Comparison of ENCODE assay signal across 23 cellular contexts in genomic region chr1:116153692-116154031, GRCh38. TPM values are rescaled to one million over a fixed set of nuclear protein-coding genes. Genes with fewer than 3 reads are reported as not detected.
"Had no signal": no experiment of that assay in that cellular context is flagged by ENCODE, and none has a peak within 500 bp of the region (broad histone marks: within the 10 kb centered on the region; RNA-seq: fewer than 3 reads in every experiment).

No MANE protein-coding gene starts in this region.

- H3K9me3 Mint-ChIP-seq: neural crest cell had no signal

- ATAC-seq: esophagus mucosa; heart left ventricle; left lung; naive thymus-derived CD4-positive, alpha-beta T cell; right cardiac atrium; stimulated activated effector memory CD8-positive, alpha-beta T cell treated with anti-CD3 and anti-CD28 coated beads, Interleukin-12 subunit alpha, Interleukin-12 subunit beta, amount 100 ng/mL, for 72 hours; stimulated activated naive CD8-positive, alpha-beta T cell treated with anti-CD3 and anti-CD28 coated beads, Interleukin-15, Interleukin-2, amounts not matched to agents 100 U/mL and 50 U/mL, for 24 hours; upper lobe of right lung had no signal

- H3K27ac ChIP-seq: heart left ventricle, left lung, ovary, suprapubic skin, thyroid gland, upper lobe of right lung had no signal

- H3K36me3 Mint-ChIP-seq: stimulated activated effector memory CD8-positive, alpha-beta T cell treated with anti-CD3 and anti-CD28 coated beads, Interleukin-12 subunit alpha, Interleukin-12 subunit beta, amount 100 ng/mL, for 72 hours had no signal

- H3K4me3 ChIP-seq: dorsolateral prefrontal cortex, heart left ventricle, left lung, ovary, suprapubic skin, thyroid gland, upper lobe of right lung had no signal

- H3K4me3 Mint-ChIP-seq: neural crest cell; stimulated activated effector memory CD8-positive, alpha-beta T cell treated with anti-CD3 and anti-CD28 coated beads, Interleukin-12 subunit alpha, Interleukin-12 subunit beta, amount 100 ng/mL, for 72 hours had no signal

- DNase-seq: central memory CD4-positive, alpha-beta T cell; cortex of kidney; dorsolateral prefrontal cortex; effector memory CD4-positive, alpha-beta T cell; heart left ventricle; hypothalamus; left lung; mesendoderm; naive thymus-derived CD4-positive, alpha-beta T cell; nucleus accumbens; ovary; right cardiac atrium; stimulated activated CD4-positive, alpha-beta T cell treated with anti-CD3 and anti-CD28 coated beads, Interleukin-4, amount 100 ng/mL, for 1 hour; stimulated activated naive CD8-positive, alpha-beta T cell treated with anti-CD3 and anti-CD28 coated beads, Interleukin-15, Interleukin-2, amounts not matched to agents 100 U/mL and 50 U/mL, for 24 hours; thyroid gland; upper lobe of right lung had no signal

- H3K27me3 ChIP-seq: dorsolateral prefrontal cortex, heart left ventricle, left lung, ovary, suprapubic skin, thyroid gland, upper lobe of right lung had no signal

- H3K9me3 ChIP-seq: left lung, ovary, suprapubic skin, thyroid gland, upper lobe of right lung had no signal

- H3K36me3 ChIP-seq: heart left ventricle, left lung, ovary, suprapubic skin, thyroid gland, upper lobe of right lung had no signal

- H3K27ac Mint-ChIP-seq: stimulated activated effector memory CD8-positive, alpha-beta T cell treated with anti-CD3 and anti-CD28 coated beads, Interleukin-12 subunit alpha, Interleukin-12 subunit beta, amount 100 ng/mL, for 72 hours had no signal

RNA-seq across cellular contexts. Expression of gene MAB21L3, which starts 42.5 kb away (rescaled TPM):
- total RNA-seq: glomerular endothelial cell, lung microvascular endothelial cell, neural crest cell, ovary, posterior vena cava had no signal
- polyA plus RNA-seq: naive thymus-derived CD4-positive, alpha-beta T cell; ovary; right cardiac atrium had no signal
